1 cellular context compared by ENCODE assay signal in the genomic region with DNA sequence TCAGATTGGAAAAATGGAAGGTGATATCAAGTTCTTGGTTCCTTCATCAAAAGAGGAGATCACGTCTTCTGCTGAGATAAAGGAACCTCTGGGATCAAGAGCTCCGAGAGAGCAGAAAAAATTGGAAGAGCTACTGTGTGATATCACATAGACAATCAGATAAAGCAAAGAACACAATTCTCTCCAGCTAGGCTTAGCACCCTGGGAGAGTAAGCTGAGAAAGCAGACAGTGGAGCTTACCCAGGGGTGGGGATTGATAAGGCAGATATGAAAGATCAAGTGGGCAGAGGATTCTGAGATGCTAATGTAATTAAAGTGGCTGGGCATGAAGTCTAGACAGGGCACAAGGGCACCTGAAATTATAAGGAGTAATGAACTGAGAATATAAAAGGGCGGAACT.
TF ChIP-seq lines count a peak whose summit lies in the region.

No MANE protein-coding gene starts in this region.

TF ChIP-seq in H1, 55 proteins besides CTCF, POLR2A, EP300 and RAD21:
- no peak for TF ChIP-seq SIRT6 (IDR thresholded peaks at IDR 0.05; ENCODE audit: low read length)
- no peak for TF ChIP-seq RFX5 (IDR thresholded peaks at IDR 0.05; ENCODE audit: borderline replicate concordance, low read depth, low read length)
